In the genomic region with DNA sequence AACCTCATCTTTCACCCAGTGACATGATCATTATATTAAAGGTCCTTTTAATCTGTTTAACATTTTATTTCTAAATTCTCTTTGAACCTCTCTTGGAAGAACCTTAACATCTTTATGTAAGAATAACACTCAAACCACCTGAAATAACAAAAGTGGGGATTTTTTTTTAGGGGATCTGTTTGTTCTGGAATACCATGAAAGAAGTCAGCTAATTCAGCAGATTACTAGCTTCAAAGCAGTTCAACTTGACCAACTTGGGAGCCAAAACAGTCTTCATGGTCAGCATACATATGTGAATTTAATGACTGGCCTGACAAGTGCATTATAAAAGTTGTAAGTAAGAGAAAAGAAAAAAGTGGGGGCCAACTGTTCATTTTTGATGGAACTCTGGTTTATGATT, we compare ENCODE assay signal across 15 cellular contexts. TPM values are rescaled to one million over a fixed set of nuclear protein-coding genes. Genes with fewer than 3 reads are reported as not detected.
DNase-seq lines count a peak whose midpoint lies in the region; ATAC-seq and TF ChIP-seq lines count a peak whose summit lies in the region.
"Had no signal": no experiment of that assay in that cellular context is flagged by ENCODE, and none has a peak within 500 bp of the region (broad histone marks: within the 10 kb centered on the region; RNA-seq: fewer than 3 reads in every experiment).

No MANE protein-coding gene starts in this region.

- H3K36me3 ChIP-seq in HEK293 (ENCODE audit: control insufficient read depth in 2 of 2, insufficient read depth in 1 of 2, low read length in 2 of 2) = no peaks in the 10 kb centered on the region
- H3K36me3 ChIP-seq: BLaER1 had no signal

- H3K27ac ChIP-seq in HEK293 (ENCODE audit: extremely low read depth, low read depth, low read length) = no peak overlapping the region
- H3K27ac ChIP-seq: BLaER1, GM23248 had no signal

- intact Hi-C loops in sciatic nerve (cut with DNase I) = no loop called here

- H3K4me3 ChIP-seq in HEK293 (ENCODE audit: low read depth, low read length) = no peak overlapping the region
- no peak overlapping the region for H3K4me3 ChIP-seq in astrocyte of the cerebellum (ENCODE audit: low read depth, low read length)
- H3K4me3 ChIP-seq: BLaER1, GM12878, GM23248 had no signal

- no peak for ATAC-seq in sciatic nerve
- ATAC-seq: CD8-positive, alpha-beta T cell; GM12878; HCT116 had no signal

- peak; percentile 55 for DNase-seq in astrocyte of the cerebellum (ENCODE audit: low read depth)
- DNase-seq in left kidney (ENCODE audit: low read depth, low spot score) = peak; percentile 13
- DNase-seq in H4 (ENCODE audit: low spot score) = no peak
- DNase-seq in NCI-H524 (lab: John Stamatoyannopoulos, UW) = no peak
- no peak for DNase-seq in sciatic nerve (ENCODE audit: low spot score)
- DNase-seq: Calu3; CD8-positive, alpha-beta T cell; DMS79 treated with DMSO at 0.1 percent for 48 hours; GF-D8; GM23248; KBM-7 had no signal

- in situ Hi-C loops in astrocyte of the cerebellum (cut with HindIII; ENCODE audit: low sequenced_read_pairs) = no loop called here

- POLR2A ChIA-PET in HEK293 (lab: Yijun Ruan, JAX) = no interaction called here

- TF ChIP-seq CTCF in HEK293 (tag by site-specific recombination; IDR thresholded peaks at IDR 0.05) = no peak
- TF ChIP-seq CTCF in astrocyte of the cerebellum (IDR thresholded peaks at IDR 0.05; ENCODE audit: low read depth, low read length, missing control alignments) = no peak

- CTCF ChIA-PET in HEK293 (lab: Yijun Ruan, JAX) = no interaction called here

- no peaks in the 10 kb centered on the region for H3K9me3 ChIP-seq in HEK293 (ENCODE audit: control insufficient read depth, insufficient read depth, low read depth, low read length)

- H3K4me1 ChIP-seq in HEK293 (ENCODE audit: control insufficient read depth, insufficient read depth, low read length) = no peaks in the 10 kb centered on the region
- H3K4me1 ChIP-seq: BLaER1 had no signal

TF ChIP-seq in HEK293, 187 proteins besides CTCF, POLR2A, EP300 and RAD21:
- peak; percentile 67; the same call in 1 of the 2 replicates for TF ChIP-seq MZF1 (tag by site-specific recombination; IDR thresholded peaks at IDR 0.05; ENCODE audit: borderline replicate concordance)
- TF ChIP-seq ZNF138 (tag by site-specific recombination; IDR thresholded peaks at IDR 0.05; ENCODE audit: borderline replicate concordance) = no peak

RNA-seq across cellular contexts. Expression of gene CCDC34, which starts 52.3 kb away (rescaled TPM):
- 29.7 and 29.8 TPM in 2 replicates for total RNA-seq in H4 (2014; rRNA removed; shearing (Covaris generic))
- 7.8 TPM for total RNA-seq in sciatic nerve

Comparison
In these comparisons a context has a peak if more than half of its experiments do, and no peak if none do; other contexts are left out.
1. DNase-seq: peak in astrocyte of the cerebellum (single experiment) and left kidney (single experiment); none in H4 (single experiment), NCI-H524 (0 of 2) and sciatic nerve (single experiment).